In genomic region chr1:43801203-43801602, GRCh38 we compare ENCODE assay signal across 20 cellular contexts.
"Had no signal": no experiment of that assay in that cellular context is flagged by ENCODE, and none has a peak within 500 bp of the region (broad histone marks: within the 10 kb centered on the region; RNA-seq: fewer than 3 reads in every experiment).

No MANE protein-coding gene starts in this region.

- H3K4me3 Mint-ChIP-seq: activated B cell treated with CpG ODN at 0.5 μM for 24 hours; activated CD4-positive, alpha-beta memory T cell treated with anti-CD3 and anti-CD28 coated beads, Interleukin-2, amount 10 ng/mL, durations not matched to agents 7 days and 5 days; activated CD4-positive, alpha-beta T cell treated with anti-CD3 and anti-CD28 coated beads, Interleukin-2, amount 10 ng/mL, durations not matched to agents 24 days and 14 days; activated naive CD4-positive, alpha-beta T cell treated with anti-CD3 and anti-CD28 coated beads, Interleukin-2, amount 50 U/mL, for 24 hours; effector memory CD8-positive, alpha-beta T cell; memory B cell; nephron had no signal

- H3K4me1 Mint-ChIP-seq: activated B cell treated with CpG ODN at 0.5 μM for 24 hours; activated naive CD4-positive, alpha-beta T cell treated with anti-CD3 and anti-CD28 coated beads, Interleukin-2, amount 50 U/mL, for 24 hours; memory B cell had no signal

- DNase-seq: activated B cell treated with CpG ODN at 0.5 μM for 24 hours; activated CD4-positive, alpha-beta memory T cell treated with anti-CD3 and anti-CD28 coated beads, Interleukin-2, amount 10 ng/mL, durations not matched to agents 7 days and 5 days; activated CD4-positive, alpha-beta T cell treated with anti-CD3 and anti-CD28 coated beads, Interleukin-2, amount 10 ng/mL, durations not matched to agents 24 days and 14 days; activated gamma-delta T cell treated with Interleukin-2 at 50 U/mL for 16 hours; activated T-cell treated with anti-CD3 and anti-CD28 coated beads for 4 hours; anterior cingulate cortex; body of pancreas; central memory CD4-positive, alpha-beta T cell; effector memory CD8-positive, alpha-beta T cell; esophagus squamous epithelium; heart left ventricle; left cardiac atrium; ovary; stimulated activated CD4-positive, alpha-beta T cell treated with anti-CD3 and anti-CD28 coated beads, Interleukin-4, amount 100 ng/mL, for 24 hours; stimulated activated naive CD4-positive, alpha-beta T cell treated with Interleukin-2 at 50 U/mL for 16 hours; T-helper 9 cell; upper lobe of left lung had no signal

- H3K27ac Mint-ChIP-seq: activated B cell treated with CpG ODN at 0.5 μM for 24 hours; activated CD4-positive, alpha-beta memory T cell treated with anti-CD3 and anti-CD28 coated beads, Interleukin-2, amount 10 ng/mL, durations not matched to agents 7 days and 5 days; activated CD4-positive, alpha-beta T cell treated with anti-CD3 and anti-CD28 coated beads, Interleukin-2, amount 10 ng/mL, durations not matched to agents 24 days and 14 days; activated naive CD4-positive, alpha-beta T cell treated with anti-CD3 and anti-CD28 coated beads, Interleukin-2, amount 50 U/mL, for 24 hours; effector memory CD8-positive, alpha-beta T cell; memory B cell had no signal

- ATAC-seq: body of pancreas; effector memory CD8-positive, alpha-beta T cell; heart left ventricle; left cardiac atrium had no signal

- H3K27me3 Mint-ChIP-seq: activated B cell treated with CpG ODN at 0.5 μM for 24 hours; activated CD4-positive, alpha-beta memory T cell treated with anti-CD3 and anti-CD28 coated beads, Interleukin-2, amount 10 ng/mL, durations not matched to agents 7 days and 5 days; activated CD4-positive, alpha-beta T cell treated with anti-CD3 and anti-CD28 coated beads, Interleukin-2, amount 10 ng/mL, durations not matched to agents 24 days and 14 days; activated naive CD4-positive, alpha-beta T cell treated with anti-CD3 and anti-CD28 coated beads, Interleukin-2, amount 50 U/mL, for 24 hours; effector memory CD8-positive, alpha-beta T cell; memory B cell had no signal

- H3K9me3 Mint-ChIP-seq: activated CD4-positive, alpha-beta memory T cell treated with anti-CD3 and anti-CD28 coated beads, Interleukin-2, amount 10 ng/mL, durations not matched to agents 7 days and 5 days; activated CD4-positive, alpha-beta T cell treated with anti-CD3 and anti-CD28 coated beads, Interleukin-2, amount 10 ng/mL, durations not matched to agents 24 days and 14 days; activated naive CD4-positive, alpha-beta T cell treated with anti-CD3 and anti-CD28 coated beads, Interleukin-2, amount 50 U/mL, for 24 hours; effector memory CD8-positive, alpha-beta T cell; memory B cell; nephron had no signal
